Comparison of ENCODE assay signal across 10 cellular contexts in genomic region chr15:31330111-31330785, GRCh38. TPM values are rescaled to one million over a fixed set of nuclear protein-coding genes. Genes with fewer than 3 reads are reported as not detected.
DNase-seq lines count a peak whose midpoint lies in the region; ATAC-seq and TF ChIP-seq lines count a peak whose summit lies in the region.
"Had no signal": no experiment of that assay in that cellular context is flagged by ENCODE, and none has a peak within 500 bp of the region (broad histone marks: within the 10 kb centered on the region; RNA-seq: fewer than 3 reads in every experiment).

No MANE protein-coding gene starts in this region.

- WGBS in esophagus muscularis mucosa, result 56% methylated on average over 5 of the region's 10 CpGs

- H3K4me2 ChIP-seq in DND-41 (ENCODE audit: insufficient read depth, low read length), result peak overlapping the region; percentile 81
- H3K4me2 ChIP-seq in OCI-LY7 (ENCODE audit: low read length), result peak overlapping the region; percentile 89

- H3K36me3 ChIP-seq in DND-41 (ENCODE audit: insufficient read depth, low read length) (peaks cover 40% of the 10 kb centered on the region), OCI-LY7 (ENCODE audit: insufficient read depth, low read length) (peaks cover 25% of the 10 kb centered on the region), esophagus muscularis mucosa (no peaks in the 10 kb centered on the region), rectal smooth muscle tissue (ENCODE audit: control insufficient read depth, insufficient read depth, low read length) (no peaks in the 10 kb centered on the region)

- H3K27ac ChIP-seq in DND-41 (ENCODE audit: low read length) (peak overlapping the region; percentile 12), OCI-LY7 (ENCODE audit: low read depth, low read length, poor library complexity, severe bottlenecking) (peak overlapping the region; percentile 94), esophagus muscularis mucosa (replicated peaks in 1 of 4) (peak overlapping the region; percentile 98 to 100 (median 100)), rectal smooth muscle tissue (ENCODE audit: low read depth, low read length) (no peak overlapping the region)

- intact Hi-C loops in OCI-LY7 (cut with micrococcal nuclease; ENCODE audit: unreplicated experiment), result no loop called here
- intact Hi-C loops in esophagus muscularis mucosa (cut with DNase I), result no loop called here

- no peak overlapping the region for H2AFZ ChIP-seq in DND-41 (ENCODE audit: low read depth, low read length)
- no peak overlapping the region for H2AFZ ChIP-seq in OCI-LY7 (ENCODE audit: low read length)

- no TSS peak for BruUV-seq in OCI-LY7 (replicated peaks; lab: Mats Ljungman, UMichigan)

- H3K79me2 ChIP-seq in DND-41 (ENCODE audit: insufficient read depth, low read length) (peaks cover 81% of the 10 kb centered on the region), OCI-LY7 (ENCODE audit: insufficient read depth, low read depth, low read length) (peaks cover 75% of the 10 kb centered on the region)

- no peak for ATAC-seq in DND-41 (ENCODE audit: insufficient read depth, low read depth)
- ATAC-seq in esophagus mucosa, result no peak
- ATAC-seq in HG03520 (IDR thresholded peaks at IDR 0.05; ENCODE audit: unreplicated experiment), result no peak

- peaks cover 69% of the 10 kb centered on the region for H4K20me1 ChIP-seq in DND-41 (ENCODE audit: insufficient read depth, low read length)
- H4K20me1 ChIP-seq in OCI-LY7 (ENCODE audit: insufficient read depth, low read length), result peaks cover 30% of the 10 kb centered on the region; the same call in 1 of the 2 replicates

- TF ChIP-seq CTCF in DND-41 (IDR thresholded peaks at IDR 0.05; ENCODE audit: borderline replicate concordance, extremely low read depth, low read length, poor library complexity, severe bottlenecking), result no peak
- TF ChIP-seq CTCF in OCI-LY7 (conservative IDR thresholded peaks at IDR 0.05; ENCODE audit: low read length), result no peak
- no peak for TF ChIP-seq CTCF in esophagus muscularis mucosa (IDR thresholded peaks at IDR 0.05)

- CTCF ChIA-PET in OCI-LY7 (lab: Charles Lee; ENCODE audit: unreplicated experiment), result no interaction called here

- TF ChIP-seq POLR2A in esophagus muscularis mucosa (IDR thresholded peaks at IDR 0.05; ENCODE audit: low read depth), result no peak

- H3K9ac ChIP-seq in DND-41 (ENCODE audit: low read depth, low read length) (peak overlapping the region; percentile 88; the same call in 1 of the 2 replicates), rectal smooth muscle tissue (ENCODE audit: low read length) (no peak overlapping the region)

- TF ChIP-seq EP300 in esophagus muscularis mucosa (IDR thresholded peaks at IDR 0.05), result no peak

- peaks cover 59% of the 10 kb centered on the region for H3K4me1 ChIP-seq in DND-41 (ENCODE audit: insufficient read depth, low read length)
- peaks cover 62% of the 10 kb centered on the region for H3K4me1 ChIP-seq in OCI-LY7 (ENCODE audit: insufficient read depth, low read length, poor library complexity, severe bottlenecking)
- peaks cover 68 to 74% (median 72%) of the 10 kb centered on the region in 4 donors for H3K4me1 ChIP-seq in esophagus muscularis mucosa
- peaks cover 6% of the 10 kb centered on the region for H3K4me1 ChIP-seq in rectal smooth muscle tissue (ENCODE audit: control insufficient read depth, insufficient read depth, low read length)

- peak overlapping the region in 1 of 2 experiments; percentile 72; a peak in 2 of 4 replicates for H3K4me3 ChIP-seq in DND-41 (ENCODE audit: low read depth in 1 of 2, low read length in 2 of 2)
- peak overlapping the region; percentile 81 for H3K4me3 ChIP-seq in OCI-LY7 (ENCODE audit: low read depth, low read length, poor library complexity, severe bottlenecking)
- H3K4me3 ChIP-seq in esophagus muscularis mucosa, result peak overlapping the region; percentile 83 to 96 (median 92)
- H3K4me3 ChIP-seq in rectal smooth muscle tissue (ENCODE audit: low read length), result peak overlapping the region; percentile 81

- POLR2A ChIA-PET in OCI-LY7 (lab: Charles Lee), result interaction anchor here (0.5 to 0.9 kb wide), 3 partner anchors 18 to 94 kb away, joined by 3 to 5 read pairs (median 3); no protein-coding TSS in a partner anchor

- DNase-seq in DND-41 (no peak), OCI-LY7 (ENCODE audit: low spot score) (no peak), esophagus muscularis mucosa (ENCODE audit: extremely low spot score) (no peak), AG08395 (ENCODE audit: low spot score) (no peak)
- no peak for DNase-seq in activated effector memory CD4-positive, alpha-beta T cell treated with Interleukin-2 at 50 U/mL for 16 hours
- DNase-seq: activated CD4-positive, alpha-beta T cell treated with anti-CD3 and anti-CD28 coated beads for 48 hours; GDM1 had no signal

- no peaks in the 10 kb centered on the region for H3K27me3 ChIP-seq in DND-41 (ENCODE audit: insufficient read depth, low read length, poor library complexity)
- H3K27me3 ChIP-seq in esophagus muscularis mucosa, result no peaks in the 10 kb centered on the region
- no peaks in the 10 kb centered on the region for H3K27me3 ChIP-seq in rectal smooth muscle tissue (ENCODE audit: control insufficient read depth, insufficient read depth, low read length)

- H3K9me3 ChIP-seq in DND-41 (ENCODE audit: insufficient read depth, low read length, severe bottlenecking) (no peaks in the 10 kb centered on the region), OCI-LY7 (ENCODE audit: low read length) (no peaks in the 10 kb centered on the region), esophagus muscularis mucosa (no peaks in the 10 kb centered on the region)

- no peaks in the 10 kb centered on the region for H3K9me2 ChIP-seq in OCI-LY7 (ENCODE audit: insufficient read depth, low read length)

RNA-seq across cellular contexts. Expression of gene KLF13, which starts 3.6 kb away (rescaled TPM):
- total RNA-seq in OCI-LY7 (2014; rRNA removed; shearing (Covaris generic)), result 62.0 and 64.6 TPM in 2 replicates
- total RNA-seq in OCI-LY7 (2022) (62.6 and 63.2 TPM in 2 replicates), esophagus muscularis mucosa (100 to 1,000 TPM in 1 of 4 donors, 10 to 100 TPM in 3; 57.3 to 109 (median 74.2) TPM), esophagus mucosa (42.7 TPM)
